24 cellular contexts compared by ENCODE assay signal in genomic region chr5:10885026-10885425, GRCh38.
DNase-seq lines count a peak whose midpoint lies in the region; ATAC-seq, FAIRE-seq and TF ChIP-seq lines count a peak whose summit lies in the region.
"Had no signal": no experiment of that assay in that cellular context is flagged by ENCODE, and none has a peak within 500 bp of the region (broad histone marks: within the 10 kb centered on the region; RNA-seq: fewer than 3 reads in every experiment).

No MANE protein-coding gene starts in this region.

- TF ChIP-seq CTCF in astrocyte (IDR thresholded peaks at IDR 0.05; ENCODE audit: insufficient read depth, low read depth, low read length), result no peak
- no peak for TF ChIP-seq CTCF in osteoblast (IDR thresholded peaks at IDR 0.05; ENCODE audit: extremely low read depth, low read depth, low read length)

- H3K4me1 Mint-ChIP-seq in astrocyte (ENCODE audit: low read depth, unreplicated experiment), result peaks cover 15% of the 10 kb centered on the region
- H3K4me1 Mint-ChIP-seq in stimulated activated effector memory CD8-positive, alpha-beta T cell treated with anti-CD3 and anti-CD28 coated beads, Interleukin-12 subunit alpha, Interleukin-12 subunit beta, amount 100 ng/mL, for 72 hours, result no peaks in the 10 kb centered on the region
- H3K4me1 Mint-ChIP-seq: CD14-positive monocyte, mesothelial cell of epicardium had no signal

- H3K36me3 ChIP-seq in MG63 (no peaks in the 10 kb centered on the region), astrocyte (ENCODE audit: insufficient read depth, low read length) (no peaks in the 10 kb centered on the region), osteoblast (ENCODE audit: insufficient read depth, low read length) (no peaks in the 10 kb centered on the region)
- H3K36me3 ChIP-seq: HAP-1, stomach, vagina had no signal

- DNase-seq in EH (ENCODE audit: low read depth) (peak; percentile 67), MG63 (peak; percentile 5), astrocyte (ENCODE audit: low read depth) (peak; percentile 95), myocyte (ENCODE audit: low read depth) (peak; percentile 50), osteoblast (ENCODE audit: insufficient read length, low spot score, missing footprints) (no peak), DMS53 treated with DMSO at 0.1 percent for 48 hours (lab: John Stamatoyannopoulos, UW; ENCODE audit: unreplicated experiment) (no peak), T-helper 2 cell (no peak)
- no peak for DNase-seq in stimulated activated effector memory CD8-positive, alpha-beta T cell treated with anti-CD3 and anti-CD28 coated beads, Interleukin-12 subunit alpha, Interleukin-12 subunit beta, amount 100 ng/mL, for 72 hours (ENCODE audit: low spot score in 2 of 2)
- DNase-seq: activated CD4-positive, CD25-positive, alpha-beta regulatory T cell treated with anti-CD3 and anti-CD28 coated beads, Interleukin-2, amount 50 U/mL, for 72 hours; activated naive CD4-positive, alpha-beta T cell treated with anti-CD3 and anti-CD28 coated beads, Interleukin-2, amount 50 U/mL, for 16 hours; effector memory CD4-positive, alpha-beta T cell; foreskin melanocyte; NCI-H187 treated with DMSO at 0.1 percent for 48 hours; NCI-H526; nucleus accumbens; RPMI8226; stomach had no signal

- H3K27ac ChIP-seq in astrocyte (ENCODE audit: low read depth, low read length), result no peak overlapping the region
- no peak overlapping the region for H3K27ac ChIP-seq in osteoblast (ENCODE audit: low read depth, low read length)
- H3K27ac ChIP-seq: KMS-11, stomach, vagina had no signal

- peaks cover 2% of the 10 kb centered on the region for H3K36me3 Mint-ChIP-seq in astrocyte (ENCODE audit: low read depth, unreplicated experiment)
- no peaks in the 10 kb centered on the region for H3K36me3 Mint-ChIP-seq in stimulated activated effector memory CD8-positive, alpha-beta T cell treated with anti-CD3 and anti-CD28 coated beads, Interleukin-12 subunit alpha, Interleukin-12 subunit beta, amount 100 ng/mL, for 72 hours
- H3K36me3 Mint-ChIP-seq: mesothelial cell of epicardium had no signal

- H3K27me3 Mint-ChIP-seq in astrocyte (ENCODE audit: low read depth, unreplicated experiment), result peaks cover 6% of the 10 kb centered on the region

- no peak overlapping the region for H3K4me3 Mint-ChIP-seq in astrocyte (ENCODE audit: unreplicated experiment)
- no peak overlapping the region for H3K4me3 Mint-ChIP-seq in stimulated activated effector memory CD8-positive, alpha-beta T cell treated with anti-CD3 and anti-CD28 coated beads, Interleukin-12 subunit alpha, Interleukin-12 subunit beta, amount 100 ng/mL, for 72 hours
- H3K4me3 Mint-ChIP-seq: CD14-positive monocyte; mesothelial cell of epicardium; T-helper 1 cell treated with Interleukin-12 subunit alpha and Interleukin-12 subunit beta and Interleukin-4 antibody, amounts not matched to agents 30 μg/mL and 1 μg/mL, for 36 hours had no signal

- no peaks in the 10 kb centered on the region for H3K79me2 ChIP-seq in astrocyte (ENCODE audit: insufficient read depth, low read length)
- H3K79me2 ChIP-seq in osteoblast (ENCODE audit: insufficient read depth, low read length), result no peaks in the 10 kb centered on the region

- H3K9me3 ChIP-seq in MG63 (0 out of 2 replicates have a peak, but pooled peaks cover 2% of the 10 kb centered on the region), astrocyte (ENCODE audit: insufficient read depth, low read depth, low read length) (peaks cover 6% of the 10 kb centered on the region), osteoblast (ENCODE audit: low read depth, low read length) (no peaks in the 10 kb centered on the region)
- H3K9me3 ChIP-seq: HAP-1, stomach, vagina had no signal

- no peak for ATAC-seq in stimulated activated effector memory CD8-positive, alpha-beta T cell treated with anti-CD3 and anti-CD28 coated beads, Interleukin-12 subunit alpha, Interleukin-12 subunit beta, amount 100 ng/mL, for 72 hours

- H3K4me1 ChIP-seq in astrocyte (ENCODE audit: insufficient read depth, low read length) (peaks cover 4% of the 10 kb centered on the region), osteoblast (ENCODE audit: insufficient read depth, low read length) (no peaks in the 10 kb centered on the region)
- H3K4me1 ChIP-seq: HAP-1, stomach, vagina had no signal

- H3K9me3 Mint-ChIP-seq in astrocyte (ENCODE audit: unreplicated experiment), result peaks cover 14% of the 10 kb centered on the region
- peaks cover 7% of the 10 kb centered on the region for H3K9me3 Mint-ChIP-seq in stimulated activated effector memory CD8-positive, alpha-beta T cell treated with anti-CD3 and anti-CD28 coated beads, Interleukin-12 subunit alpha, Interleukin-12 subunit beta, amount 100 ng/mL, for 72 hours
- H3K9me3 Mint-ChIP-seq: T-helper 1 cell treated with Interleukin-12 subunit alpha and Interleukin-12 subunit beta and Interleukin-4 antibody, amounts not matched to agents 30 μg/mL and 1 μg/mL, for 36 hours had no signal

- H3K9ac ChIP-seq in astrocyte (ENCODE audit: low read length), result no peak overlapping the region
- H3K9ac ChIP-seq: KMS-11 had no signal

- H3K27me3 ChIP-seq in MG63, result peaks cover 4% of the 10 kb centered on the region; the same call in 1 of the 2 replicates
- peaks cover 4% of the 10 kb centered on the region for H3K27me3 ChIP-seq in astrocyte (ENCODE audit: insufficient read depth, low read length)
- H3K27me3 ChIP-seq in osteoblast (ENCODE audit: insufficient read depth, low read length), result no peaks in the 10 kb centered on the region
- H3K27me3 ChIP-seq: stomach, vagina had no signal

- no peak overlapping the region for H2AFZ ChIP-seq in astrocyte (ENCODE audit: low read depth, low read length)
- H2AFZ ChIP-seq in osteoblast (ENCODE audit: low read length), result no peak overlapping the region

- H3K4me3 ChIP-seq in MG63, result no peak overlapping the region
- H3K4me3 ChIP-seq in astrocyte (ENCODE audit: insufficient read depth, low read depth, low read length), result no peak overlapping the region
- no peak overlapping the region for H3K4me3 ChIP-seq in osteoblast (ENCODE audit: insufficient read depth, low read length)
- H3K4me3 ChIP-seq: HAP-1, stomach, vagina had no signal

- H3K4me2 ChIP-seq in astrocyte (ENCODE audit: low read length) (peak overlapping the region; percentile 3), osteoblast (ENCODE audit: insufficient read depth, low read length) (no peak overlapping the region)
- H3K4me2 ChIP-seq: KMS-11 had no signal

- H3K27ac Mint-ChIP-seq in astrocyte (ENCODE audit: unreplicated experiment), result peak overlapping the region; percentile 93
- no peak overlapping the region for H3K27ac Mint-ChIP-seq in stimulated activated effector memory CD8-positive, alpha-beta T cell treated with anti-CD3 and anti-CD28 coated beads, Interleukin-12 subunit alpha, Interleukin-12 subunit beta, amount 100 ng/mL, for 72 hours
- H3K27ac Mint-ChIP-seq: CD14-positive monocyte; mesothelial cell of epicardium; T-helper 1 cell treated with Interleukin-12 subunit alpha and Interleukin-12 subunit beta and Interleukin-4 antibody, amounts not matched to agents 30 μg/mL and 1 μg/mL, for 36 hours had no signal

- H4K20me1 ChIP-seq in astrocyte (ENCODE audit: insufficient read depth, low read length) (no peaks in the 10 kb centered on the region), osteoblast (ENCODE audit: insufficient read depth, low read length) (no peaks in the 10 kb centered on the region)

- FAIRE-seq in astrocyte (lab: Jason Lieb, UNC), result peak; percentile 17
- FAIRE-seq: GM12892 had no signal

Comparison
In these comparisons a context has a peak if more than half of its experiments do, and no peak if none do; other contexts are left out.
1. DNase-seq: peak in EH (single experiment), MG63 (single experiment), astrocyte (single experiment) and myocyte (single experiment); none in osteoblast (single experiment), DMS53 treated with DMSO at 0.1 percent for 48 hours (single experiment), stimulated activated effector memory CD8-positive, alpha-beta T cell treated with anti-CD3 and anti-CD28 coated beads, Interleukin-12 subunit alpha, Interleukin-12 subunit beta, amount 100 ng/mL, for 72 hours (0 of 2) and T-helper 2 cell (0 of 5).